Comparison of ENCODE assay signal across 1 cellular context in genomic region chr17:19977360-19978205, GRCh38.
TF ChIP-seq lines count a peak whose summit lies in the region.

A gene with protein sequence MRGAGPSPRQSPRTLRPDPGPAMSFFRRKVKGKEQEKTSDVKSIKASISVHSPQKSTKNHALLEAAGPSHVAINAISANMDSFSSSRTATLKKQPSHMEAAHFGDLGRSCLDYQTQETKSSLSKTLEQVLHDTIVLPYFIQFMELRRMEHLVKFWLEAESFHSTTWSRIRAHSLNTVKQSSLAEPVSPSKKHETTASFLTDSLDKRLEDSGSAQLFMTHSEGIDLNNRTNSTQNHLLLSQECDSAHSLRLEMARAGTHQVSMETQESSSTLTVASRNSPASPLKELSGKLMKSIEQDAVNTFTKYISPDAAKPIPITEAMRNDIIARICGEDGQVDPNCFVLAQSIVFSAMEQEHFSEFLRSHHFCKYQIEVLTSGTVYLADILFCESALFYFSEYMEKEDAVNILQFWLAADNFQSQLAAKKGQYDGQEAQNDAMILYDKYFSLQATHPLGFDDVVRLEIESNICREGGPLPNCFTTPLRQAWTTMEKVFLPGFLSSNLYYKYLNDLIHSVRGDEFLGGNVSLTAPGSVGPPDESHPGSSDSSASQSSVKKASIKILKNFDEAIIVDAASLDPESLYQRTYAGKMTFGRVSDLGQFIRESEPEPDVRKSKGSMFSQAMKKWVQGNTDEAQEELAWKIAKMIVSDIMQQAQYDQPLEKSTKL (minus strand): TSS chr17:19977828. CDS start chr17:19977679, 149 bp downstream.

TF ChIP-seq in HepG2, 621 proteins besides CTCF, POLR2A, EP300 and RAD21 (continued from another document and continues in another):
- no peak for TF ChIP-seq ZUFSP (CRISPR knock-in tag; IDR thresholded peaks at IDR 0.05; ENCODE audit: borderline replicate concordance)
- peak; percentile 37; the same call in 1 of the 2 replicates for TF ChIP-seq ZNF768 (CRISPR knock-in tag; IDR thresholded peaks at IDR 0.05)
- TF ChIP-seq ZKSCAN8 (CRISPR knock-in tag; IDR thresholded peaks at IDR 0.05; ENCODE audit: borderline replicate concordance), result 0 out of 2 replicates have a peak, but pooled peaks have one; percentile 50
- peak; percentile 55; the same call in 1 of the 2 replicates for TF ChIP-seq ZZZ3 (CRISPR knock-in tag; IDR thresholded peaks at IDR 0.05; ENCODE audit: borderline replicate concordance)
- TF ChIP-seq KDM5B (CRISPR knock-in tag; IDR thresholded peaks at IDR 0.05; ENCODE audit: borderline replicate concordance), result peak; percentile 98
- TF ChIP-seq FOXJ3 (CRISPR knock-in tag; IDR thresholded peaks at IDR 0.05; ENCODE audit: borderline replicate concordance), result no peak; the same call in 1 of the 2 replicates
- TF ChIP-seq ZFY (CRISPR knock-in tag; IDR thresholded peaks at IDR 0.05), result peak; percentile 95
- TF ChIP-seq HNRNPH1 (optimal IDR thresholded peaks at IDR 0.05; ENCODE audit: low read depth, low read length), result no peak
- no peak for TF ChIP-seq ARNT (IDR thresholded peaks at IDR 0.05)
- peak; percentile 81 for TF ChIP-seq MED8 (CRISPR knock-in tag; IDR thresholded peaks at IDR 0.05; ENCODE audit: insufficient replicate concordance)
- TF ChIP-seq ZKSCAN1 (IDR thresholded peaks at IDR 0.05; ENCODE audit: low read length), result no peak
- peak; percentile 96 for TF ChIP-seq TEAD2 (CRISPR knock-in tag; IDR thresholded peaks at IDR 0.05)
- TF ChIP-seq UBTF (CRISPR knock-in tag; IDR thresholded peaks at IDR 0.05), result peak; percentile 77
- TF ChIP-seq SCMH1 (CRISPR knock-in tag; IDR thresholded peaks at IDR 0.05; ENCODE audit: borderline replicate concordance), result no peak
- 0 out of 2 replicates have a peak, but pooled peaks have one; percentile 41 for TF ChIP-seq ZNF713 (CRISPR knock-in tag; IDR thresholded peaks at IDR 0.05)
- no peak for TF ChIP-seq PLRG1 (conservative IDR thresholded peaks at IDR 0.05)
- no peak for TF ChIP-seq KIAA2018 (CRISPR knock-in tag; IDR thresholded peaks at IDR 0.05; ENCODE audit: borderline replicate concordance)
- 0 out of 2 replicates have a peak, but pooled peaks have one; percentile 17 for TF ChIP-seq ZNF33A (CRISPR knock-in tag; IDR thresholded peaks at IDR 0.05; ENCODE audit: borderline replicate concordance)
- peak; percentile 93 for TF ChIP-seq CSRNP1 (CRISPR knock-in tag; IDR thresholded peaks at IDR 0.05)
- TF ChIP-seq ELF4 (CRISPR knock-in tag; IDR thresholded peaks at IDR 0.05; ENCODE audit: borderline replicate concordance), result peak; percentile 46; the same call in 1 of the 2 replicates
- TF ChIP-seq SKI (IDR thresholded peaks at IDR 0.05; ENCODE audit: partially characterized antibody), result peak; percentile 10
- no peak for TF ChIP-seq TCF7 (IDR thresholded peaks at IDR 0.05; ENCODE audit: low read depth)
- TF ChIP-seq ZNF577 (CRISPR knock-in tag; IDR thresholded peaks at IDR 0.05; ENCODE audit: borderline replicate concordance, low read depth), result no peak; the same call in 1 of the 2 replicates
- TF ChIP-seq ZNF317 (CRISPR knock-in tag; IDR thresholded peaks at IDR 0.05), result peak; percentile 69
- no peak for TF ChIP-seq ZNF253 (CRISPR knock-in tag; IDR thresholded peaks at IDR 0.05; ENCODE audit: borderline replicate concordance)
- no peak for TF ChIP-seq NCOR1 (IDR thresholded peaks at IDR 0.05; ENCODE audit: borderline replicate concordance, low read length)
- TF ChIP-seq, protein P1, sequence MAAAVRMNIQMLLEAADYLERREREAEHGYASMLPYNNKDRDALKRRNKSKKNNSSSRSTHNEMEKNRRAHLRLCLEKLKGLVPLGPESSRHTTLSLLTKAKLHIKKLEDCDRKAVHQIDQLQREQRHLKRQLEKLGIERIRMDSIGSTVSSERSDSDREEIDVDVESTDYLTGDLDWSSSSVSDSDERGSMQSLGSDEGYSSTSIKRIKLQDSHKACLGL (CRISPR knock-in tag; IDR thresholded peaks at IDR 0.05), result peak; percentile 94
- TF ChIP-seq TCF7L2 (IDR thresholded peaks at IDR 0.05; ENCODE audit: low read depth, low read length), result no peak
- no peak for TF ChIP-seq ZNF737 (CRISPR knock-in tag; IDR thresholded peaks at IDR 0.05; ENCODE audit: borderline replicate concordance)
- TF ChIP-seq ZNF841 (CRISPR knock-in tag; IDR thresholded peaks at IDR 0.05; ENCODE audit: borderline replicate concordance), result peak; percentile 79; the same call in 1 of the 2 replicates
- 0 out of 2 replicates have a peak, but pooled peaks have one; percentile 40 for TF ChIP-seq GFI1 (CRISPR knock-in tag; IDR thresholded peaks at IDR 0.05; ENCODE audit: borderline replicate concordance)
- TF ChIP-seq PRDM15 (CRISPR knock-in tag; IDR thresholded peaks at IDR 0.05), result peak; percentile 69
- no peak for TF ChIP-seq ZNF10 (CRISPR knock-in tag; IDR thresholded peaks at IDR 0.05; ENCODE audit: borderline replicate concordance, low read depth)
- TF ChIP-seq FOXK2 (IDR thresholded peaks at IDR 0.05), result peak; percentile 78
- no peak for TF ChIP-seq HOXA7 (CRISPR knock-in tag; IDR thresholded peaks at IDR 0.05)
- TF ChIP-seq, protein P2, sequence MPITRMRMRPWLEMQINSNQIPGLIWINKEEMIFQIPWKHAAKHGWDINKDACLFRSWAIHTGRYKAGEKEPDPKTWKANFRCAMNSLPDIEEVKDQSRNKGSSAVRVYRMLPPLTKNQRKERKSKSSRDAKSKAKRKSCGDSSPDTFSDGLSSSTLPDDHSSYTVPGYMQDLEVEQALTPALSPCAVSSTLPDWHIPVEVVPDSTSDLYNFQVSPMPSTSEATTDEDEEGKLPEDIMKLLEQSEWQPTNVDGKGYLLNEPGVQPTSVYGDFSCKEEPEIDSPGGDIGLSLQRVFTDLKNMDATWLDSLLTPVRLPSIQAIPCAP (CRISPR knock-in tag; IDR thresholded peaks at IDR 0.05; ENCODE audit: low read depth), result no peak
- no peak for TF ChIP-seq U2AF1 (optimal IDR thresholded peaks at IDR 0.05; ENCODE audit: low read depth, low read length)
- TF ChIP-seq ZNF772 (CRISPR knock-in tag; IDR thresholded peaks at IDR 0.05), result peak; percentile 70
